17 cellular contexts compared by ENCODE assay signal in genomic region chr13:113744197-113745000, GRCh38. TPM values are rescaled to one million over a fixed set of nuclear protein-coding genes. Genes with fewer than 3 reads are reported as not detected.
DNase-seq lines count a peak whose midpoint lies in the region; ATAC-seq, FAIRE-seq and TF ChIP-seq lines count a peak whose summit lies in the region.
"Had no signal": no experiment of that assay in that cellular context is flagged by ENCODE, and none has a peak within 500 bp of the region (broad histone marks: within the 10 kb centered on the region; RNA-seq: fewer than 3 reads in every experiment).

No MANE protein-coding gene starts in this region.

- ATAC-seq in HG02610 (IDR thresholded peaks at IDR 0.05; ENCODE audit: unreplicated experiment) = no peak
- ATAC-seq in HG03521 (IDR thresholded peaks at IDR 0.05; ENCODE audit: unreplicated experiment) = no peak
- ATAC-seq: activated CD4-positive, alpha-beta T cell treated with anti-CD3 and anti-CD28 coated beads for 36 hours; CD8-positive, alpha-beta T cell; naive thymus-derived CD4-positive, alpha-beta T cell; pancreas; sciatic nerve had no signal

- no peak overlapping the region for H3K9ac ChIP-seq in kidney (ENCODE audit: low read length in 2 of 2)

- peaks cover 0 to 6% of the 10 kb centered on the region in 2 donors for H3K4me1 ChIP-seq in kidney (ENCODE audit: control insufficient read depth in 1 of 2, insufficient read depth in 1 of 2, low read depth in 1 of 2, low read length in 2 of 2)
- H3K4me1 ChIP-seq: pancreas had no signal

- no peak for TF ChIP-seq CTCF in kidney (IDR thresholded peaks at IDR 0.05; ENCODE audit: borderline replicate concordance, extremely low read depth, insufficient read depth)

- no peaks in the 10 kb centered on the region for H3K9me3 ChIP-seq in kidney (ENCODE audit: control insufficient read depth in 1 of 2, low read length in 2 of 2)
- H3K9me3 ChIP-seq: pancreas had no signal

- intact Hi-C loops in kidney (cut with DNase I) = no loop called here

- H3K4me3 ChIP-seq in kidney (ENCODE audit: low read length in 2 of 2) = no peak overlapping the region
- H3K4me3 ChIP-seq: dorsolateral prefrontal cortex, pancreas had no signal

- H3K27ac ChIP-seq in kidney (ENCODE audit: low read depth in 2 of 2, low read length in 2 of 2) = no peak overlapping the region
- H3K27ac ChIP-seq: dorsolateral prefrontal cortex, pancreas had no signal

- no peak for FAIRE-seq in kidney (lab: Jason Lieb, UNC)
- FAIRE-seq: pancreas had no signal

- DNase-seq in COR-L47 (lab: John Stamatoyannopoulos, UW) (peak; percentile 99), NCI-H1436 treated with DMSO at 0.1 percent for 48 hours (lab: John Stamatoyannopoulos, UW) (peak; percentile 59), NCI-H510A (lab: John Stamatoyannopoulos, UW) (peak; percentile 56), kidney (peak; percentile 68), DMS53 treated with DMSO at 0.1 percent for 48 hours (lab: John Stamatoyannopoulos, UW; ENCODE audit: unreplicated experiment) (no peak), cerebellar cortex (ENCODE audit: low spot score) (no peak)
- DNase-seq: activated CD4-positive, alpha-beta T cell treated with anti-CD3 and anti-CD28 coated beads for 36 hours; CD8-positive, alpha-beta T cell; foreskin melanocyte; naive thymus-derived CD4-positive, alpha-beta T cell; NCI-H2227 treated with DMSO at 0.1 percent for 48 hours; stimulated activated naive CD4-positive, alpha-beta T cell had no signal

- no peaks in the 10 kb centered on the region for H3K36me3 ChIP-seq in kidney (ENCODE audit: control insufficient read depth in 1 of 2, insufficient read depth in 2 of 2, low read length in 2 of 2)
- H3K36me3 ChIP-seq: pancreas had no signal

RNA-seq across cellular contexts. Expression of gene TMEM255B, which starts 14.6 kb away (rescaled TPM):
- 29.3 TPM for total RNA-seq in kidney
- 11.9 TPM for polyA plus RNA-seq in kidney (ENCODE audit: insufficient read depth, low read depth, low replicate concordance)

Comparison
In these comparisons a context has a peak if more than half of its experiments do, and no peak if none do; other contexts are left out.
1. DNase-seq: peak in COR-L47 (single experiment), NCI-H1436 treated with DMSO at 0.1 percent for 48 hours (single experiment), NCI-H510A (single experiment) and kidney (single experiment); none in DMS53 treated with DMSO at 0.1 percent for 48 hours (single experiment) and cerebellar cortex (single experiment).